Comparison of ENCODE assay signal across 8 cellular contexts in the genomic region with DNA sequence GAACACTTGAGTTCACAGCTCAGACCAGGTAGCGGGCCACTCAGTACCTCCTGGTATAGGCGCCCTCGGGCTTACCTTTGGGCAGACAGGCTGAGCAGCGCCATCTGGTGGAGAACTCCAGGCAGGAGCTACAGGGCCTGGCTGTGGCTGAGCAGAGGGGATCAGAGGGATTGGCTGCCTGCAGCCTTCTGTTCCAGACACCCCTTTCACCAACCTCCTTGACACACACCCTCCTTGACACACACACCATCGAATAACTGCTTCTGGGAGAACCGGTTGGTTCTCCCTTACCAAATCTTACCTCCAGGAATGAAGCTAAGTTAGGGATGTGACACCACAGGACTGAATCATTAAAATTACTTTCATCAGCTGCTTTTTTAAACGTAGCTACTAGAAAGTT. TPM values are rescaled to one million over a fixed set of nuclear protein-coding genes. Genes with fewer than 3 reads are reported as not detected.
DNase-seq lines count a peak whose midpoint lies in the region; ATAC-seq and TF ChIP-seq lines count a peak whose summit lies in the region.

No MANE protein-coding gene starts in this region.

- ATAC-seq in foreskin keratinocyte (peak; percentile 87), GM19328 (IDR thresholded peaks at IDR 0.05; ENCODE audit: unreplicated experiment) (no peak)

- intact Hi-C loops in testis (cut with DNase I; ENCODE audit: low total_unique reads) = no loop called here

- DNase-seq in GM12864 (ENCODE audit: low read depth) (peak; percentile 45), MG63 (peak; percentile 54), SJCRH30 (peak; percentile 77 to 85), foreskin keratinocyte (peak; percentile 50 to 75), nucleus accumbens (lab: John Stamatoyannopoulos, UW) (peak in 46 of 56 donors; percentile 1 to 79 (median 24)), testis (peak; percentile 91)
- peak; percentile 72 for DNase-seq in activated effector memory CD4-positive, alpha-beta T cell treated with Interleukin-2 at 50 U/mL for 16 hours

- peaks cover 14% of the 10 kb centered on the region; the same call in 1 of the 2 replicates for H3K4me1 ChIP-seq in SJCRH30
- no peaks in the 10 kb centered on the region for H3K4me1 ChIP-seq in foreskin keratinocyte
- no peaks in the 10 kb centered on the region for H3K4me1 ChIP-seq in testis

- no peak overlapping the region for H3K4me3 ChIP-seq in GM12864 (ENCODE audit: low read depth, low read length)
- no peak overlapping the region for H3K4me3 ChIP-seq in MG63
- H3K4me3 ChIP-seq in SJCRH30 = no peak overlapping the region
- H3K4me3 ChIP-seq in testis = no peak overlapping the region

- H3K27me3 ChIP-seq in MG63 (peaks cover 36% of the 10 kb centered on the region), SJCRH30 (peaks cover 17% of the 10 kb centered on the region), foreskin keratinocyte (peaks cover 54% of the 10 kb centered on the region), testis (no peaks in the 10 kb centered on the region)

- H3K36me3 ChIP-seq in MG63 (no peaks in the 10 kb centered on the region), SJCRH30 (no peaks in the 10 kb centered on the region), testis (ENCODE audit: low read depth, missing control alignments) (no peaks in the 10 kb centered on the region)

- no peak overlapping the region for H3K27ac ChIP-seq in SJCRH30
- H3K27ac ChIP-seq in foreskin keratinocyte = no peak overlapping the region
- H3K27ac ChIP-seq in testis = no peak overlapping the region

- 16 to 32% methylated on average over 7 of the region's 7 CpGs for WGBS in testis, 2 donors

- no peak for TF ChIP-seq POLR2A in testis (IDR thresholded peaks at IDR 0.05)

- H3K9me3 ChIP-seq in MG63 = no peaks in the 10 kb centered on the region
- no peaks in the 10 kb centered on the region for H3K9me3 ChIP-seq in SJCRH30 (replicated peaks)
- no peaks in the 10 kb centered on the region for H3K9me3 ChIP-seq in testis

- TF ChIP-seq CTCF in GM12864 (IDR thresholded peaks at IDR 0.05; ENCODE audit: low read depth, low read length, missing control alignments) (peak; percentile 98), foreskin keratinocyte (conservative IDR thresholded peaks at IDR 0.05) (peak; percentile 86), testis (IDR thresholded peaks at IDR 0.05) (peak; percentile 11 to 76 (median 62))

RNA-seq across cellular contexts. Expression of a gene that starts 6.5 kb away (rescaled TPM):
- not detected in 2 replicates for total RNA-seq in MG63 (2014; rRNA removed; shearing (Covaris generic); ENCODE audit: low replicate concordance)
- not detected in 2 replicates for total RNA-seq in SJCRH30 (2014; rRNA removed; shearing (Covaris generic))
- total RNA-seq in foreskin keratinocyte (not detected in 2 replicates), testis (1 to 10 TPM; 1.5 to 3.9 TPM)
- polyA plus RNA-seq in foreskin keratinocyte (not detected in 2 replicates), testis (ENCODE audit: insufficient read depth, low read depth, low replicate concordance) (3.6 TPM)

RNA-seq across cellular contexts. Expression of a gene that starts 15.0 kb away (rescaled TPM):
- total RNA-seq in MG63 (2014; rRNA removed; shearing (Covaris generic); ENCODE audit: low replicate concordance) = 28.8 and 37.8 TPM in 2 replicates
- 36.6 and 43.7 TPM in 2 replicates for total RNA-seq in SJCRH30 (2014; rRNA removed; shearing (Covaris generic))
- total RNA-seq in foreskin keratinocyte (30.0 and 38.0 TPM in 2 replicates), testis (10 to 100 TPM; 54.8 to 60.7 TPM)
- polyA plus RNA-seq in foreskin keratinocyte (28.6 and 28.8 TPM in 2 replicates), testis (ENCODE audit: insufficient read depth, low read depth, low replicate concordance) (31.5 TPM)

RNA-seq across cellular contexts. Expression of a gene that starts 44.6 kb away (rescaled TPM):
- total RNA-seq in MG63 (2014; rRNA removed; shearing (Covaris generic); ENCODE audit: low replicate concordance) = not detected in 2 replicates
- total RNA-seq in SJCRH30 (2014; rRNA removed; shearing (Covaris generic)) = not detected in 2 replicates
- total RNA-seq in foreskin keratinocyte = not detected in 2 replicates
- not detected in 2 replicates for polyA plus RNA-seq in foreskin keratinocyte
- total RNA-seq in testis = 10 to 100 TPM; 22.9 to 63.9 TPM
- polyA plus RNA-seq in testis (ENCODE audit: insufficient read depth, low read depth, low replicate concordance) = 87.5 TPM

RNA-seq across cellular contexts. Expression of a gene that starts 55.1 kb away (rescaled TPM):
- 568 and 802 TPM in 2 replicates for total RNA-seq in MG63 (2014; rRNA removed; shearing (Covaris generic); ENCODE audit: low replicate concordance)
- total RNA-seq in SJCRH30 (2014; rRNA removed; shearing (Covaris generic)) = 1,603 and 1,653 TPM in 2 replicates
- total RNA-seq in foreskin keratinocyte = 403 and 474 TPM in 2 replicates
- polyA plus RNA-seq in foreskin keratinocyte = 515 and 649 TPM in 2 replicates
- total RNA-seq in testis = 100 to 1,000 TPM; 244 to 285 TPM
- polyA plus RNA-seq in testis (ENCODE audit: insufficient read depth, low read depth, low replicate concordance) = 392 TPM

Comparison
In these comparisons a context has a peak if more than half of its experiments do, and no peak if none do; other contexts are left out.
1. DNase-seq: peak in every context shown above with its lines; median percentile 91 in testis; 81 in SJCRH30; 72 in activated effector memory CD4-positive, alpha-beta T cell treated with Interleukin-2 at 50 U/mL for 16 hours; 62 in foreskin keratinocyte; 54 in MG63; 45 in GM12864; 24 in nucleus accumbens.
2. RNA of a gene that starts 44.6 kb away (total RNA-seq): 22.9 to 63.9 TPM in testis; not detected in MG63, not detected in SJCRH30 and not detected in foreskin keratinocyte; every median in the first group is over 10 times any median in the second.
3. Peak in every context shown above with its lines, with median percentiles within 50 percentile points of each other: CTCF ChIP-seq.